ENCODE assay signal across 14 cellular contexts in genomic region chr10:63415635-63416244, GRCh38. TPM values are rescaled to one million over a fixed set of nuclear protein-coding genes. Genes with fewer than 3 reads are reported as not detected.
DNase-seq lines count a peak whose midpoint lies in the region; ATAC-seq and TF ChIP-seq lines count a peak whose summit lies in the region.
"Had no signal": no experiment of that assay in that cellular context is flagged by ENCODE, and none has a peak within 500 bp of the region (broad histone marks: within the 10 kb centered on the region; RNA-seq: fewer than 3 reads in every experiment).

No MANE protein-coding gene starts in this region.

- peaks cover 16 to 46% of the 10 kb centered on the region in 2 experiments; a peak in 3 of 4 replicates for H3K79me1 ChIP-seq in IMR-90 (ENCODE audit: low read depth in 1 of 2, low read length in 2 of 2)

- no TSS peak for BruUV-seq in IMR-90 (replicated peaks; lab: Mats Ljungman, UMichigan)

- no peak overlapping the region for H3K56ac ChIP-seq in IMR-90 (ENCODE audit: extremely low read depth, insufficient read depth, low read length)

- H3K9me1 ChIP-seq in IMR-90 (ENCODE audit: insufficient read depth, low read length) = no peaks in the 10 kb centered on the region

- H3K4me3 ChIP-seq in CD8-positive, alpha-beta T cell (ENCODE audit: low read depth, low read length) = no peak overlapping the region
- H3K4me3 ChIP-seq in IMR-90 (ENCODE audit: insufficient read depth, low read depth, low read length) = no peak overlapping the region; the same call in 1 of the 2 replicates
- H3K4me3 ChIP-seq: transverse colon had no signal

- peak overlapping the region; percentile 78; the same call in 1 of the 2 replicates for H3K4me2 ChIP-seq in IMR-90 (ENCODE audit: low read depth, low read length)

- no peak overlapping the region for H2AFZ ChIP-seq in IMR-90 (replicated peaks; ENCODE audit: low read length, poor library complexity)
- H2AFZ ChIP-seq: parathyroid adenoma had no signal

- no peaks in the 10 kb centered on the region for H3K9me3 ChIP-seq in CD8-positive, alpha-beta T cell (ENCODE audit: low read length)
- H3K9me3 ChIP-seq in IMR-90 (ENCODE audit: control insufficient read depth, insufficient read depth, low read length) = no peaks in the 10 kb centered on the region
- H3K9me3 ChIP-seq: transverse colon had no signal

- no peaks in the 10 kb centered on the region for H3K27me3 Mint-ChIP-seq in CD8-positive, alpha-beta T cell (ENCODE audit: low read depth)
- H3K27me3 Mint-ChIP-seq in brain (no peaks in the 10 kb centered on the region), nephron (ENCODE audit: low read depth) (no peaks in the 10 kb centered on the region)
- no peaks in the 10 kb centered on the region for H3K27me3 Mint-ChIP-seq in activated CD4-positive, alpha-beta T cell treated with anti-CD3 and anti-CD28 coated beads for 36 hours
- H3K27me3 Mint-ChIP-seq: B cell; dendritic cell treated with granulocyte-macrophage colony-stimulating factor and Interleukin-4, amounts not matched to agents 40 ng/mL and 50 ng/mL, for 4 days had no signal

- no peaks in the 10 kb centered on the region for H3K36me3 ChIP-seq in CD8-positive, alpha-beta T cell (ENCODE audit: insufficient read depth, low read length)
- no peaks in the 10 kb centered on the region for H3K36me3 ChIP-seq in IMR-90 (ENCODE audit: control insufficient read depth, insufficient read depth, low read length)
- H3K36me3 ChIP-seq: transverse colon had no signal

- no peak for TF ChIP-seq CTCF in CD8-positive, alpha-beta T cell (IDR thresholded peaks at IDR 0.05)
- no peak for TF ChIP-seq CTCF in IMR-90 (conservative IDR thresholded peaks at IDR 0.05; ENCODE audit: low read depth, low read length)
- no peak for TF ChIP-seq CTCF in brain (conservative IDR thresholded peaks at IDR 0.05)
- TF ChIP-seq CTCF in nephron (IDR thresholded peaks at IDR 0.05; ENCODE audit: unreplicated experiment in 3 of 3) = no peak

- peak overlapping the region in 1 of 2 experiments; percentile 63; a peak in 2 of 4 replicates for H4K8ac ChIP-seq in IMR-90 (ENCODE audit: low read depth in 2 of 2, low read length in 2 of 2)

- H3K18ac ChIP-seq in IMR-90 (ENCODE audit: low read depth, low read length) = peak overlapping the region; percentile 5; the same call in 1 of the 2 replicates

- no peak for ATAC-seq in CD8-positive, alpha-beta T cell
- ATAC-seq in IMR-90 (ENCODE audit: low read depth) (peak; percentile 10; the same call in 1 of the 2 replicates), HG03025 (IDR thresholded peaks at IDR 0.05; ENCODE audit: low FRiP score, unreplicated experiment) (no peak), GM21515 (IDR thresholded peaks at IDR 0.05; ENCODE audit: unreplicated experiment) (no peak)
- no peak for ATAC-seq in activated CD4-positive, alpha-beta T cell treated with anti-CD3 and anti-CD28 coated beads for 36 hours
- ATAC-seq: activated T-cell treated with anti-CD3 and anti-CD28 coated beads, Interleukin-2, amount 50 U/mL, for 4 hours had no signal

- H3K9ac ChIP-seq in IMR-90 (ENCODE audit: low read depth, low read length) = no peak overlapping the region
- H3K9ac ChIP-seq: parathyroid adenoma had no signal

- no peak for TF ChIP-seq RAD21 in IMR-90 (IDR thresholded peaks at IDR 0.05; ENCODE audit: low read length)

- no peak overlapping the region for H3K27ac ChIP-seq in CD8-positive, alpha-beta T cell (ENCODE audit: low read depth, low read length)
- no peak overlapping the region for H3K27ac ChIP-seq in IMR-90 (ENCODE audit: insufficient read depth, low read length)
- H3K27ac ChIP-seq: parathyroid adenoma, transverse colon had no signal

- no peaks in the 10 kb centered on the region for H3K9me3 Mint-ChIP-seq in CD8-positive, alpha-beta T cell
- H3K9me3 Mint-ChIP-seq in brain = peaks cover 0 to 3% (median 2%) of the 10 kb centered on the region in 5 experiments
- H3K9me3 Mint-ChIP-seq in nephron = no peaks in the 10 kb centered on the region
- no peaks in the 10 kb centered on the region for H3K9me3 Mint-ChIP-seq in activated CD4-positive, alpha-beta T cell treated with anti-CD3 and anti-CD28 coated beads for 36 hours (ENCODE audit: low read depth)
- H3K9me3 Mint-ChIP-seq: activated T-cell treated with anti-CD3 and anti-CD28 coated beads, Interleukin-2, amount 50 U/mL, for 4 hours; dendritic cell treated with granulocyte-macrophage colony-stimulating factor and Interleukin-4, amounts not matched to agents 40 ng/mL and 50 ng/mL, for 4 days had no signal

- no peaks in the 10 kb centered on the region for H3K27me3 ChIP-seq in CD8-positive, alpha-beta T cell (ENCODE audit: insufficient read depth, low read length)
- H3K27me3 ChIP-seq in IMR-90 (ENCODE audit: control insufficient read depth, insufficient read depth, low read length) = no peaks in the 10 kb centered on the region
- H3K27me3 ChIP-seq: transverse colon had no signal

- no peak for DNase-seq in CD8-positive, alpha-beta T cell
- DNase-seq in IMR-90 (no peak), DMS 273 (lab: John Stamatoyannopoulos, UW; ENCODE audit: unreplicated experiment) (no peak)
- no peak for DNase-seq in activated CD4-positive, alpha-beta T cell treated with anti-CD3 and anti-CD28 coated beads for 36 hours
- DNase-seq: activated CD4-positive, alpha-beta T cell treated with anti-CD3 and anti-CD28 coated beads for 1 hour; activated T-cell treated with anti-CD3 and anti-CD28 coated beads, Interleukin-2, amount 50 U/mL, for 4 hours; transverse colon had no signal

- H2BK20ac ChIP-seq in IMR-90 (ENCODE audit: low read depth, low read length) = peak overlapping the region; percentile 20

- intact Hi-C loops in CD8-positive, alpha-beta T cell (cut with DNase I, micrococcal nuclease) = loop anchor here in 1 of 2 experiments (1.0 kb wide), 1 partner anchor 108 kb away; no protein-coding TSS in a partner anchor
- intact Hi-C loops in IMR-90 (cut with micrococcal nuclease) = loop anchor here (5.0 kb wide), 1 partner anchor 212 kb away; no protein-coding TSS in a partner anchor
- intact Hi-C loops in activated CD4-positive, alpha-beta T cell treated with anti-CD3 and anti-CD28 coated beads for 36 hours (cut with DNase I, micrococcal nuclease) = no loop called here

- peak overlapping the region; percentile 68 for H3K14ac ChIP-seq in IMR-90 (replicated peaks; ENCODE audit: low read depth, low read length)

- no peak overlapping the region for H4K91ac ChIP-seq in IMR-90 (ENCODE audit: insufficient read depth, low read depth, low read length)

- dilution Hi-C loops in IMR-90 (cut with HindIII; ENCODE audit: low sequenced_read_pairs, unreplicated experiment) = no loop called here

- CTCF ChIA-PET in CD8-positive, alpha-beta T cell (lab: Charles Lee) = no interaction called here
- CTCF ChIA-PET in IMR-90 (lab: Yijun Ruan, JAX) = no interaction called here
- CTCF ChIA-PET in activated CD4-positive, alpha-beta T cell treated with anti-CD3 and anti-CD28 coated beads for 36 hours (lab: Charles Lee) = interaction anchor here (1.3 kb wide), 1 partner anchor 32 kb away, joined by 4 read pairs; no protein-coding TSS in a partner anchor

- H3K36me3 Mint-ChIP-seq in CD8-positive, alpha-beta T cell = no peaks in the 10 kb centered on the region
- H3K36me3 Mint-ChIP-seq in brain (peaks cover 24% of the 10 kb centered on the region), nephron (ENCODE audit: low read depth) (no peaks in the 10 kb centered on the region)
- H3K36me3 Mint-ChIP-seq in activated CD4-positive, alpha-beta T cell treated with anti-CD3 and anti-CD28 coated beads for 36 hours (ENCODE audit: low read depth) = peaks cover 2% of the 10 kb centered on the region

- POLR2A ChIA-PET in CD8-positive, alpha-beta T cell (lab: Charles Lee) = no interaction called here
- POLR2A ChIA-PET in IMR-90 (lab: Charles Lee; ENCODE audit: unreplicated experiment) = no interaction called here
- POLR2A ChIA-PET in activated CD4-positive, alpha-beta T cell treated with anti-CD3 and anti-CD28 coated beads for 36 hours (lab: Charles Lee) = no interaction called here

- peaks cover 6% of the 10 kb centered on the region for H3K4me1 ChIP-seq in CD8-positive, alpha-beta T cell (ENCODE audit: insufficient read depth, low read length)
- peaks cover 3% of the 10 kb centered on the region for H3K4me1 ChIP-seq in IMR-90 (ENCODE audit: control insufficient read depth, insufficient read depth, low read length)

- no CpG with 5 or more reads among the region's 5 CpGs for WGBS in IMR-90 (ENCODE audit: extremely low coverage in 2 of 2, insufficient read length in 1 of 2), 2 experiments

- H2BK15ac ChIP-seq in IMR-90 (ENCODE audit: low read depth, low read length) = 0 out of 3 replicates have a peak overlapping the region, but pooled peaks have one; percentile 12

- peaks cover 10% of the 10 kb centered on the region for H4K20me1 ChIP-seq in IMR-90 (ENCODE audit: insufficient read depth, low read length)

- no peak overlapping the region for H4K5ac ChIP-seq in IMR-90 (ENCODE audit: low read depth, low read length)

- H3K4me1 Mint-ChIP-seq in CD8-positive, alpha-beta T cell (ENCODE audit: low read depth) = peaks cover 49% of the 10 kb centered on the region
- H3K4me1 Mint-ChIP-seq in brain (peaks cover 51% of the 10 kb centered on the region), nephron (peaks cover 33% of the 10 kb centered on the region)
- peaks cover 31% of the 10 kb centered on the region for H3K4me1 Mint-ChIP-seq in activated CD4-positive, alpha-beta T cell treated with anti-CD3 and anti-CD28 coated beads for 36 hours

- no peak overlapping the region for H2AK9ac ChIP-seq in IMR-90 (replicated peaks; ENCODE audit: low read depth, low read length, poor library complexity)

- no peak overlapping the region for H3K27ac Mint-ChIP-seq in CD8-positive, alpha-beta T cell
- peak overlapping the region in 4 of 5 experiments; percentile 17 to 84 (median 68) for H3K27ac Mint-ChIP-seq in brain
- peak overlapping the region; percentile 56 to 75 (median 60) for H3K27ac Mint-ChIP-seq in nephron
- H3K27ac Mint-ChIP-seq in activated CD4-positive, alpha-beta T cell treated with anti-CD3 and anti-CD28 coated beads for 36 hours = no peak overlapping the region
- H3K27ac Mint-ChIP-seq: B cell; dendritic cell treated with granulocyte-macrophage colony-stimulating factor and Interleukin-4, amounts not matched to agents 40 ng/mL and 50 ng/mL, for 4 days had no signal

- H3K4ac ChIP-seq in IMR-90 (ENCODE audit: low read depth, low read length) = peak overlapping the region; percentile 85; the same call in 1 of the 2 replicates

- peak overlapping the region; percentile 16 for H3K4me3 Mint-ChIP-seq in CD8-positive, alpha-beta T cell
- H3K4me3 Mint-ChIP-seq in brain (peak overlapping the region in 4 of 5 experiments; percentile 16 to 71 (median 38)), nephron (peak overlapping the region in 2 of 3 experiments; percentile 16 to 17)
- H3K4me3 Mint-ChIP-seq in activated CD4-positive, alpha-beta T cell treated with anti-CD3 and anti-CD28 coated beads for 36 hours = no peak overlapping the region
- H3K4me3 Mint-ChIP-seq: activated T-cell treated with anti-CD3 and anti-CD28 coated beads, Interleukin-2, amount 50 U/mL, for 4 hours; B cell; dendritic cell treated with granulocyte-macrophage colony-stimulating factor and Interleukin-4, amounts not matched to agents 40 ng/mL and 50 ng/mL, for 4 days had no signal

- in situ Hi-C loops in IMR-90 (cut with MboI; ENCODE audit: low sequenced_read_pairs) = no loop called here

- peak overlapping the region; percentile 62 for H2BK5ac ChIP-seq in IMR-90 (ENCODE audit: low read depth, low read length, poor library complexity, severe bottlenecking)

- H2AK5ac ChIP-seq in IMR-90 (ENCODE audit: low read depth, low read length) = no peak overlapping the region

- no peak for TF ChIP-seq POLR2A in IMR-90 (IDR thresholded peaks at IDR 0.05; ENCODE audit: low read depth, low read length)

- peak overlapping the region; percentile 76; the same call in 1 of the 2 replicates for H2BK120ac ChIP-seq in IMR-90 (ENCODE audit: low read depth, low read length)

- peak overlapping the region; percentile 92; the same call in 1 of the 2 replicates for H3K23ac ChIP-seq in IMR-90 (ENCODE audit: low read depth, low read length)

RNA-seq across cellular contexts. Expression of gene JMJD1C, which starts 50.0 kb away (rescaled TPM):
- total RNA-seq in CD8-positive, alpha-beta T cell = 100 to 1,000 TPM; 377 to 392 TPM
- 96.8 and 108 TPM in 2 replicates for total RNA-seq in IMR-90 (2012; rRNA removed)
- polyA plus RNA-seq in IMR-90 (2012; rRNA removed) = 10.6 and 15.6 TPM in 2 replicates
- 2.0 and 2.7 TPM in 2 replicates for polyA plus RNA-seq in IMR-90 (2012; cell fraction: cytosol; rRNA removed)
- 4.5 and 57.4 TPM in 2 replicates for polyA plus RNA-seq in IMR-90 (2012; cell fraction: nucleus; rRNA removed; ENCODE audit: low replicate concordance)
- polyA plus RNA-seq in brain (ENCODE audit: insufficient read depth, low read depth, low replicate concordance) = 9.1 TPM
- 10 to 100 TPM; 41.5 to 42.5 TPM for total RNA-seq in activated CD4-positive, alpha-beta T cell treated with anti-CD3 and anti-CD28 coated beads for 36 hours

Comparison
In these comparisons a context has a peak if more than half of its experiments do, and no peak if none do; other contexts are left out.
1. H3K27ac Mint-ChIP-seq: peak in brain (4 of 5) and nephron (3 of 3); none in CD8-positive, alpha-beta T cell (single experiment) and activated CD4-positive, alpha-beta T cell treated with anti-CD3 and anti-CD28 coated beads for 36 hours (single experiment).